ENCODE assay signal across 18 cellular contexts in genomic region chr20:6635034-6635736, GRCh38.
A peak's percentile ranks its signal among the peaks of the same experiment; 100 is the strongest.
DNase-seq lines count a peak whose midpoint lies in the region; ATAC-seq, FAIRE-seq and TF ChIP-seq lines count a peak whose summit lies in the region.
"Had no signal": no experiment of that assay in that cellular context is flagged by ENCODE, and none has a peak within 500 bp of the region (broad histone marks: within the 10 kb centered on the region; RNA-seq: fewer than 3 reads in every experiment).

No MANE protein-coding gene starts in this region.

- POLR2A ChIA-PET in OCI-LY7 (lab: Charles Lee) = interaction anchor here (0.7 to 0.9 kb wide), 2 partner anchors 20 to 63 kb away, joined by 3 read pairs; no protein-coding TSS in a partner anchor

- H3K4me3 Mint-ChIP-seq in astrocyte (ENCODE audit: unreplicated experiment) (no peak overlapping the region), natural killer cell (peak overlapping the region; percentile 43)
- H3K4me3 Mint-ChIP-seq: activated naive CD8-positive, alpha-beta T cell had no signal

- H3K4me1 ChIP-seq in astrocyte (ENCODE audit: insufficient read depth, low read length) (no peaks in the 10 kb centered on the region), OCI-LY7 (ENCODE audit: insufficient read depth, low read length, poor library complexity, severe bottlenecking) (no peaks in the 10 kb centered on the region)

- H3K79me2 ChIP-seq in astrocyte (ENCODE audit: insufficient read depth, low read length) (no peaks in the 10 kb centered on the region), OCI-LY7 (ENCODE audit: insufficient read depth, low read depth, low read length) (no peaks in the 10 kb centered on the region)

- CTCF ChIA-PET in OCI-LY7 (lab: Charles Lee; ENCODE audit: unreplicated experiment) = no interaction called here

- no peaks in the 10 kb centered on the region for H3K9me2 ChIP-seq in OCI-LY7 (ENCODE audit: insufficient read depth, low read length)

- H3K9me3 Mint-ChIP-seq in astrocyte (ENCODE audit: unreplicated experiment) (no peaks in the 10 kb centered on the region), natural killer cell (peaks cover 0 to 2% of the 10 kb centered on the region in 2 donors)

- H3K27ac ChIP-seq in astrocyte (ENCODE audit: low read depth, low read length) = no peak overlapping the region
- no peak overlapping the region for H3K27ac ChIP-seq in OCI-LY7 (ENCODE audit: low read depth, low read length, poor library complexity, severe bottlenecking)
- H3K27ac ChIP-seq: BLaER1 treated with 17β-estradiol and CSF1 and Interleukin-3, amounts not matched to agents 10 nM and 100 nM; HL-60 had no signal

- no peak overlapping the region for H3K9ac ChIP-seq in astrocyte (ENCODE audit: low read length)
- H3K9ac ChIP-seq: BLaER1 treated with 17β-estradiol and CSF1 and Interleukin-3, amounts not matched to agents 10 nM and 100 nM had no signal

- H3K27me3 Mint-ChIP-seq in astrocyte (ENCODE audit: low read depth, unreplicated experiment) = no peaks in the 10 kb centered on the region
- H3K27me3 Mint-ChIP-seq in natural killer cell (ENCODE audit: low read depth in 2 of 2) = peaks cover 0 to 2% of the 10 kb centered on the region in 2 donors
- H3K27me3 Mint-ChIP-seq: activated naive CD8-positive, alpha-beta T cell had no signal

- no peaks in the 10 kb centered on the region for H3K27me3 ChIP-seq in astrocyte (ENCODE audit: insufficient read depth, low read length)
- H3K27me3 ChIP-seq: BLaER1 treated with 17β-estradiol and CSF1 and Interleukin-3, amounts not matched to agents 10 nM and 100 nM had no signal

- no peak overlapping the region for H2AFZ ChIP-seq in astrocyte (ENCODE audit: low read depth, low read length)
- no peak overlapping the region for H2AFZ ChIP-seq in OCI-LY7 (ENCODE audit: low read length)

- peaks cover 21% of the 10 kb centered on the region for H3K4me1 Mint-ChIP-seq in astrocyte (ENCODE audit: low read depth, unreplicated experiment)
- peaks cover 6 to 10% of the 10 kb centered on the region in 2 donors for H3K4me1 Mint-ChIP-seq in natural killer cell

- peak; percentile 66 for ATAC-seq in GM19324 (IDR thresholded peaks at IDR 0.05; ENCODE audit: low FRiP score, unreplicated experiment)
- peak; percentile 53 for ATAC-seq in HG02973 (IDR thresholded peaks at IDR 0.05; ENCODE audit: unreplicated experiment)
- peak; percentile 52 to 87 (median 70) for ATAC-seq in natural killer cell

- no peaks in the 10 kb centered on the region for H3K9me3 ChIP-seq in astrocyte (ENCODE audit: insufficient read depth, low read depth, low read length)
- no peaks in the 10 kb centered on the region for H3K9me3 ChIP-seq in OCI-LY7 (ENCODE audit: low read length)

- peak; percentile 55 for DNase-seq in astrocyte (ENCODE audit: low read depth)
- DNase-seq in natural killer cell = no peak
- DNase-seq in ecto neural progenitor cell (ENCODE audit: low spot score) = no peak
- DNase-seq in OCI-LY7 (ENCODE audit: low spot score) = no peak
- DNase-seq in HT-29 (ENCODE audit: low spot score) = no peak
- DNase-seq: activated CD4-positive, alpha-beta T cell treated with anti-CD3 and anti-CD28 coated beads for 48 hours; activated T-cell treated with anti-CD3 and anti-CD28 coated beads, Interleukin-2, amount 50 U/mL, for 1 hour; caudate nucleus; KG1; NCI-H1436; OCI-M1; posterior cingulate gyrus; stimulated activated CD4-positive, alpha-beta T cell treated with anti-CD3 and anti-CD28 coated beads, Interleukin-15, amount 100 ng/mL, for 24 hours had no signal

- intact Hi-C loops in natural killer cell (cut with micrococcal nuclease) (no loop called here), OCI-LY7 (cut with micrococcal nuclease; ENCODE audit: unreplicated experiment) (no loop called here)

- no peak for FAIRE-seq in astrocyte (lab: Jason Lieb, UNC)

- H3K36me3 Mint-ChIP-seq in astrocyte (ENCODE audit: low read depth, unreplicated experiment) = no peaks in the 10 kb centered on the region
- H3K36me3 Mint-ChIP-seq in natural killer cell = no peaks in the 10 kb centered on the region
- H3K36me3 Mint-ChIP-seq: activated naive CD8-positive, alpha-beta T cell had no signal

- H3K27ac Mint-ChIP-seq in astrocyte (ENCODE audit: unreplicated experiment) = no peak overlapping the region
- peak overlapping the region; percentile 23 to 74 for H3K27ac Mint-ChIP-seq in natural killer cell
- H3K27ac Mint-ChIP-seq: activated naive CD8-positive, alpha-beta T cell had no signal

- no peaks in the 10 kb centered on the region for H3K36me3 ChIP-seq in astrocyte (ENCODE audit: insufficient read depth, low read length)
- H3K36me3 ChIP-seq in OCI-LY7 (ENCODE audit: insufficient read depth, low read length) = no peaks in the 10 kb centered on the region

- TF ChIP-seq CTCF in astrocyte (IDR thresholded peaks at IDR 0.05; ENCODE audit: insufficient read depth, low read depth, low read length) (no peak), natural killer cell (IDR thresholded peaks at IDR 0.05) (no peak), OCI-LY7 (conservative IDR thresholded peaks at IDR 0.05; ENCODE audit: low read length) (no peak)

- H3K4me2 ChIP-seq in astrocyte (ENCODE audit: low read length) = no peak overlapping the region
- no peak overlapping the region for H3K4me2 ChIP-seq in OCI-LY7 (ENCODE audit: low read length)
- H3K4me2 ChIP-seq: BLaER1 treated with 17β-estradiol and CSF1 and Interleukin-3, amounts not matched to agents 10 nM and 100 nM had no signal

- H4K20me1 ChIP-seq in astrocyte (ENCODE audit: insufficient read depth, low read length) (no peaks in the 10 kb centered on the region), OCI-LY7 (ENCODE audit: insufficient read depth, low read length) (no peaks in the 10 kb centered on the region)
- H4K20me1 ChIP-seq: BLaER1 treated with 17β-estradiol and CSF1 and Interleukin-3, amounts not matched to agents 10 nM and 100 nM had no signal

- H3K4me3 ChIP-seq in astrocyte (ENCODE audit: insufficient read depth, low read depth, low read length) (no peak overlapping the region), OCI-LY7 (ENCODE audit: low read depth, low read length, poor library complexity, severe bottlenecking) (no peak overlapping the region)
- H3K4me3 ChIP-seq: BLaER1 treated with 17β-estradiol and CSF1 and Interleukin-3, amounts not matched to agents 10 nM and 100 nM had no signal

- BruUV-seq in OCI-LY7 (replicated peaks; lab: Mats Ljungman, UMichigan) = no TSS peak
